In genomic region chr11:73142128-73142377, GRCh38 we compare ENCODE assay signal across 8 cellular contexts. TPM values are rescaled to one million over a fixed set of nuclear protein-coding genes. Genes with fewer than 3 reads are reported as not detected.
DNase-seq lines count a peak whose midpoint lies in the region; ATAC-seq and TF ChIP-seq lines count a peak whose summit lies in the region.

FCHSD2 (minus strand) TSS chr11:73142318; CDS start chr11:73141877, 441 bp downstream.

- peaks cover 25% of the 10 kb centered on the region for H3K4me1 ChIP-seq in GM23338 (ENCODE audit: insufficient read depth)
- H3K4me1 ChIP-seq in cardiac muscle cell (ENCODE audit: low read depth): peaks cover 17% of the 10 kb centered on the region

- no peaks in the 10 kb centered on the region for H3K9me2 ChIP-seq in GM23338 (ENCODE audit: insufficient read depth)

- H3K36me3 Mint-ChIP-seq in GM23338 (ENCODE audit: low read depth): no peaks in the 10 kb centered on the region; the same call in 2 of the 3 replicates
- peaks cover 46% of the 10 kb centered on the region for H3K36me3 Mint-ChIP-seq in activated B cell treated with CpG ODN at 0.5 μM for 24 hours (ENCODE audit: low read depth)

- peak within 1 kb of the TSS; percentile 96 for H3K27ac Mint-ChIP-seq in GM23338
- peak within 1 kb of the TSS; percentile 99 for H3K27ac Mint-ChIP-seq in activated B cell treated with CpG ODN at 0.5 μM for 24 hours

- H4K20me1 ChIP-seq in GM23338 (replicated peaks; ENCODE audit: insufficient read depth): peaks cover 6% of the 10 kb centered on the region

- no peaks in the 10 kb centered on the region for H3K9me3 ChIP-seq in cardiac muscle cell (ENCODE audit: low read depth)

- peak within 1 kb of the TSS; percentile 99 for H2AFZ ChIP-seq in GM23338

- TF ChIP-seq CTCF in GM23338 (conservative IDR thresholded peaks at IDR 0.05; ENCODE audit: low read depth in 2 of 2): no peak
- TF ChIP-seq CTCF in activated B cell treated with CpG ODN at 0.5 μM for 24 hours (IDR thresholded peaks at IDR 0.05): no peak
- no peak for TF ChIP-seq CTCF in cardiac muscle cell (IDR thresholded peaks at IDR 0.05; ENCODE audit: low read depth, low read length)

- H3K27me3 Mint-ChIP-seq in GM23338 (ENCODE audit: insufficient read depth, low read depth, poor library complexity) (peaks cover 28% of the 10 kb centered on the region), activated B cell treated with CpG ODN at 0.5 μM for 24 hours (no peaks in the 10 kb centered on the region)

- H3K27me3 ChIP-seq in GM23338 (ENCODE audit: insufficient read depth) (peaks cover 25% of the 10 kb centered on the region), cardiac muscle cell (no peaks in the 10 kb centered on the region)

- H3K9me3 Mint-ChIP-seq in GM23338 (no peaks in the 10 kb centered on the region; the same call in 2 of the 3 replicates), activated B cell treated with CpG ODN at 0.5 μM for 24 hours (no peaks in the 10 kb centered on the region)

- H3K4me3 ChIP-seq in GM23338 (peak within 1 kb of the TSS; percentile 89), cardiac muscle cell (peak within 1 kb of the TSS; percentile 52)

- H3K27ac ChIP-seq in GM23338 (ENCODE audit: low read depth) (peak within 1 kb of the TSS; percentile 86; the same call in 1 of the 2 replicates), cardiac muscle cell (peak within 1 kb of the TSS; percentile 85)

- peaks cover 11% of the 10 kb centered on the region for H3F3A ChIP-seq in GM23338 (replicated peaks; ENCODE audit: low read depth)

- H3K4me3 Mint-ChIP-seq in GM23338 (peak within 1 kb of the TSS; percentile 90), activated B cell treated with CpG ODN at 0.5 μM for 24 hours (peak within 1 kb of the TSS; percentile 99)

- peak within 1 kb of the TSS; percentile 97 for H3K4me2 ChIP-seq in GM23338

- no peaks in the 10 kb centered on the region for H3K79me2 ChIP-seq in GM23338 (replicated peaks; ENCODE audit: insufficient read depth)

- H3K36me3 ChIP-seq in GM23338 (ENCODE audit: insufficient read depth) (no peaks in the 10 kb centered on the region), cardiac muscle cell (no peaks in the 10 kb centered on the region)

- CTCF ChIA-PET in activated B cell treated with CpG ODN at 0.5 μM for 24 hours (lab: Charles Lee): interaction anchor here (0.8 to 10.8 kb wide), 13 partner anchors 10 to 310 kb away, joined by 3 to 156 read pairs (median 8); no protein-coding TSS in a partner anchor

- POLR2A ChIA-PET in activated B cell treated with CpG ODN at 0.5 μM for 24 hours (lab: Charles Lee): interaction anchor here (0.7 to 15.2 kb wide), 32 partner anchors 12 to 619 kb away, joined by 3 to 551 read pairs (median 4); partner anchors contain the start of genes RAB6A and STARD10

- H3K4me1 Mint-ChIP-seq in GM23338: peaks cover 20% of the 10 kb centered on the region
- H3K4me1 Mint-ChIP-seq in activated B cell treated with CpG ODN at 0.5 μM for 24 hours: peaks cover 78% of the 10 kb centered on the region

- intact Hi-C loops in activated B cell treated with CpG ODN at 0.5 μM for 24 hours (cut with micrococcal nuclease): loop anchor here (1.0 to 2.0 kb wide), 8 partner anchors 11 to 327 kb away; partner anchors contain the start of gene ATG16L2

- DNase-seq in GM23338 (ENCODE audit: low spot score) (no peak), activated B cell treated with CpG ODN at 0.5 μM for 24 hours (no peak), cardiac muscle cell (ENCODE audit: low read depth in 1 of 2, low spot score in 1 of 2) (no peak), pulmonary artery endothelial cell (ENCODE audit: low read depth, low spot score) (no peak), NOMO-1 treated with dmso at 0.1 percent for 144 hours (lab: John Stamatoyannopoulos, UW; ENCODE audit: unreplicated experiment) (no peak), HT-29 (ENCODE audit: low spot score) (no peak)

- ATAC-seq in GM23338: no peak
- no peak for ATAC-seq in activated B cell treated with CpG ODN at 0.5 μM for 24 hours (ENCODE audit: low read depth)
- no peak for ATAC-seq in HG03354 (IDR thresholded peaks at IDR 0.05; ENCODE audit: poor library complexity, severe bottlenecking, unreplicated experiment)
- ATAC-seq in HG03342 (IDR thresholded peaks at IDR 0.05; ENCODE audit: unreplicated experiment): no peak

TF ChIP-seq in GM23338, 12 proteins besides CTCF, POLR2A, EP300 and RAD21:
- TF ChIP-seq ZNF462 (CRISPR knock-in tag; IDR thresholded peaks at IDR 0.05): no peak
TF ChIP-seq in GM23338: peak in this region for 0.

RNA-seq across cellular contexts. Expression of gene FCHSD2, which starts in this region (rescaled TPM):
- 3.3 and 5.2 TPM in 2 replicates for total RNA-seq in GM23338 (2014; rRNA removed; shearing (Covaris generic))
- polyA plus RNA-seq in GM23338 (2016; fragmentation: Nextera tagmentation; extraction: Ambion mirVana) (3.5 and 3.6 TPM in 2 replicates), cardiac muscle cell (16.9 and 31.4 TPM in 2 replicates)
- total RNA-seq in activated B cell treated with CpG ODN at 0.5 μM for 24 hours (176 and 207 TPM in 2 replicates), cardiac muscle cell (9.6 and 12.3 TPM in 2 replicates), pulmonary artery endothelial cell (14.9 and 20.2 TPM in 2 replicates)
- 2.9 and 4.8 TPM in 2 replicates for total RNA-seq in HT-29 (2014; rRNA removed; shearing (Covaris generic))
